ENCODE assay signal across 21 cellular contexts in the genomic region with DNA sequence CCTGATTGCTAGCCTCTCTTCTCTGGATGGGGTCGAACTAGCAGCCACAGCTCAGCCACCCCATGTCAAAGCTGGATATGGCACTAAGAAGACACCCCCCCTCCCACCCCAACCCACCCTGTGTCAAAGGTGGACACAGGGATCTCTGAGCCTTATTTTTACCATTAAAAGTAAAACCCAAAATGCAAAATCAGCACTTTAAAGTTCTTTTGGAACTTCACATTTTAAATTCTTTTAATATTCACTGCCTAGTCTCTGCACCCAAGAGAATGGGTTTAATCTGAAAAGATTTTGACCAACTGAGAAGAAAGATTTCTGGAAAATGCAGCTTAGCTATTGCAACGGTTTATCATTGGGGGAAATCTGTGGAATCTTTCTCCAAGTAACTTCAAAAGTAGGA.
"Had no signal": no experiment of that assay in that cellular context is flagged by ENCODE, and none has a peak within 500 bp of the region (broad histone marks: within the 10 kb centered on the region; RNA-seq: fewer than 3 reads in every experiment).

No MANE protein-coding gene starts in this region.

- H3K4me3 ChIP-seq: SJCRH30 had no signal

- H3K9me3 ChIP-seq: SJCRH30 had no signal

- H3K4me3 Mint-ChIP-seq: IgD-negative memory B cell had no signal

- H3K27ac ChIP-seq: RWPE1, SJCRH30 had no signal

- H3K9me3 Mint-ChIP-seq: IgD-negative memory B cell had no signal

- ATAC-seq: Panc1, PC-3, SK-N-SH treated with all-trans-retinoic acid at 6 μM for 48 hours had no signal

- H3K4me1 ChIP-seq: SJCRH30 had no signal

- DNase-seq: KBM-7, MV-4-11, NCI-H1048, NCI-H1105, NCI-H1417 treated with DMSO at 0.1 percent for 48 hours, NCI-H146, NCI-H1694 treated with DMSO at 0.1 percent for 48 hours, NCI-H1930, NCI-H2081, NCI-H2107, NCI-H2227 treated with DMSO at 0.1 percent for 48 hours, NCI-H524 treated with DMSO at 0.1 percent for 48 hours, NCI-H69, NCI-H774, PC-3, SHP77, SJCRH30 had no signal

- H3K27ac Mint-ChIP-seq: IgD-negative memory B cell had no signal

- H3K27me3 ChIP-seq: SJCRH30 had no signal

- H3K36me3 ChIP-seq: SJCRH30 had no signal
